Comparison of ENCODE assay signal across 19 cellular contexts in the genomic region with DNA sequence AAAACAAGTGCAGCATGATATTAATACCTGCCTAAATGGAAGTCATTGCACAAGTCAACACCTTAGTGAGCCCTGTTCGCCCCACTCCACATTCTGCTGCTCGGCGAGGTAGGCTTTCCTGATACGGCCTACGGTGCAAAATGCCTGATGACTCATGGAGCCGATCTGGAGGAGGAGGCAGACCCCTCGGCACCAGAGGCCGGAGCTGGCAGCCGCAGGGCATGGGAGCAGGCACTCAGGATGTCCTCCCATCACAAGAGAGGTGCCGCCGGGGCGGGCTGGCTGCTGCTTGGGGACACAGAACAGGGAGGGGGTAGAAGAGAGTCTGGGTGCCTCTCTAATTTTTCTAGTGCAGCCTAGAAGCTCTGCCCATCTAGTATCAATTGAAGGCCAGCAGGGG.
DNase-seq lines count a peak whose midpoint lies in the region; ATAC-seq and TF ChIP-seq lines count a peak whose summit lies in the region.
"Had no signal": no experiment of that assay in that cellular context is flagged by ENCODE, and none has a peak within 500 bp of the region (broad histone marks: within the 10 kb centered on the region; RNA-seq: fewer than 3 reads in every experiment).

No MANE protein-coding gene starts in this region.

- H3K9me3 ChIP-seq in BE2C = no peaks in the 10 kb centered on the region
- no peaks in the 10 kb centered on the region for H3K9me3 ChIP-seq in aorta (ENCODE audit: control insufficient read depth, low read length)
- H3K9me3 ChIP-seq in HAP-1 = no peaks in the 10 kb centered on the region
- H3K9me3 ChIP-seq: Peyer's patch had no signal

- H3K27ac Mint-ChIP-seq in stimulated activated naive CD8-positive, alpha-beta T cell treated with anti-CD3 and anti-CD28 coated beads, Interleukin-15, amount 100 ng/mL, for 72 hours = no peak overlapping the region
- H3K27ac Mint-ChIP-seq: CD14-positive monocyte had no signal

- peak; percentile 7; the same call in 1 of the 2 replicates for TF ChIP-seq CTCF in BE2C (IDR thresholded peaks at IDR 0.05; ENCODE audit: low read depth, low read length)
- no peak for TF ChIP-seq CTCF in kidney epithelial cell (IDR thresholded peaks at IDR 0.05; ENCODE audit: insufficient read depth, low read length, poor library complexity, severe bottlenecking)

- in situ Hi-C loops in HAP-1 (cut with MboI; ENCODE audit: low sequenced_read_pairs) = no loop called here

- WGBS in aorta, 2 donors = 78% methylated on average over 12 of the region's 12 CpGs

- no peak overlapping the region for H3K4me3 Mint-ChIP-seq in stimulated activated naive CD8-positive, alpha-beta T cell treated with anti-CD3 and anti-CD28 coated beads, Interleukin-15, amount 100 ng/mL, for 72 hours
- H3K4me3 Mint-ChIP-seq: CD14-positive monocyte had no signal

- H3K4me1 Mint-ChIP-seq in stimulated activated naive CD8-positive, alpha-beta T cell treated with anti-CD3 and anti-CD28 coated beads, Interleukin-15, amount 100 ng/mL, for 72 hours = no peaks in the 10 kb centered on the region
- H3K4me1 Mint-ChIP-seq: CD14-positive monocyte had no signal

- H3K27me3 ChIP-seq in BE2C (no peaks in the 10 kb centered on the region), H7 (ENCODE audit: control insufficient read depth, insufficient read depth, low read length) (no peaks in the 10 kb centered on the region), kidney epithelial cell (ENCODE audit: control insufficient read depth, insufficient read depth, low read length) (peaks cover 6% of the 10 kb centered on the region), aorta (ENCODE audit: control insufficient read depth in 1 of 2, insufficient read depth in 2 of 2, low read length in 1 of 2) (no peaks in the 10 kb centered on the region), HAP-1 (ENCODE audit: low read depth) (no peaks in the 10 kb centered on the region)
- H3K27me3 ChIP-seq: Peyer's patch, SJSA1 had no signal

- no peaks in the 10 kb centered on the region for H3K9me3 Mint-ChIP-seq in stimulated activated naive CD8-positive, alpha-beta T cell treated with anti-CD3 and anti-CD28 coated beads, Interleukin-15, amount 100 ng/mL, for 72 hours
- H3K9me3 Mint-ChIP-seq: CD14-positive monocyte had no signal

- DNase-seq in BE2C = peak; percentile 91
- peak; percentile 51 for DNase-seq in H7
- peak; percentile 59 for DNase-seq in dermis blood vessel endothelial cell
- DNase-seq in kidney epithelial cell (ENCODE audit: low read depth) = peak; percentile 9
- DNase-seq in aorta = no peak
- no peak for DNase-seq in HAP-1 (ENCODE audit: low spot score in 2 of 2)
- no peak for DNase-seq in stimulated activated naive CD8-positive, alpha-beta T cell treated with anti-CD3 and anti-CD28 coated beads, Interleukin-15, amount 100 ng/mL, for 72 hours
- DNase-seq: DMS79 treated with DMSO at 0.1 percent for 48 hours, KBM-7, NCI-H1105, NCI-H2029 treated with DMSO at 0.1 percent for 48 hours, NCI-H345, NCI-H524, NCI-H82, Peyer's patch had no signal

- intact Hi-C loops in aorta (cut with DNase I) = no loop called here

- H3K4me3 ChIP-seq in BE2C (ENCODE audit: low read depth, low read length) = no peak overlapping the region
- H3K4me3 ChIP-seq in H7 (ENCODE audit: insufficient read depth, low read depth, low read length) = no peak overlapping the region
- no peak overlapping the region for H3K4me3 ChIP-seq in kidney epithelial cell (ENCODE audit: low read depth, low read length)
- H3K4me3 ChIP-seq in aorta (ENCODE audit: low read length in 2 of 2) = no peak overlapping the region
- H3K4me3 ChIP-seq in HAP-1 = no peak overlapping the region
- H3K4me3 ChIP-seq: Peyer's patch, SJSA1 had no signal

- no peaks in the 10 kb centered on the region for H3K27me3 Mint-ChIP-seq in stimulated activated naive CD8-positive, alpha-beta T cell treated with anti-CD3 and anti-CD28 coated beads, Interleukin-15, amount 100 ng/mL, for 72 hours

- ATAC-seq in aorta (ENCODE audit: low FRiP score) (no peak), HG03439 (IDR thresholded peaks at IDR 0.05; ENCODE audit: unreplicated experiment) (no peak)
- ATAC-seq in stimulated activated naive CD8-positive, alpha-beta T cell treated with anti-CD3 and anti-CD28 coated beads, Interleukin-15, amount 100 ng/mL, for 72 hours = no peak

- H3K27ac ChIP-seq in aorta (ENCODE audit: low read depth in 1 of 2, low read length in 2 of 2) = no peak overlapping the region
- H3K27ac ChIP-seq: HL-60, Peyer's patch, SJSA1 had no signal

- peaks cover 12% of the 10 kb centered on the region; the same call in 1 of the 2 replicates for H3K4me1 ChIP-seq in BE2C
- H3K4me1 ChIP-seq in aorta (ENCODE audit: control insufficient read depth in 1 of 2, insufficient read depth in 2 of 2, low read length in 2 of 2) = no peaks in the 10 kb centered on the region
- no peaks in the 10 kb centered on the region for H3K4me1 ChIP-seq in HAP-1
- H3K4me1 ChIP-seq: Peyer's patch, SJSA1 had no signal

- H3K36me3 ChIP-seq in BE2C = no peaks in the 10 kb centered on the region
- no peaks in the 10 kb centered on the region for H3K36me3 ChIP-seq in H7 (replicated peaks; ENCODE audit: control insufficient read depth, insufficient read depth, low read length)
- no peaks in the 10 kb centered on the region for H3K36me3 ChIP-seq in kidney epithelial cell (ENCODE audit: control insufficient read depth, insufficient read depth, low read length)
- no peaks in the 10 kb centered on the region for H3K36me3 ChIP-seq in aorta (ENCODE audit: control insufficient read depth in 1 of 2, insufficient read depth in 2 of 2, low read length in 1 of 2)
- H3K36me3 ChIP-seq in HAP-1 (replicated peaks) = no peaks in the 10 kb centered on the region
- H3K36me3 ChIP-seq: Peyer's patch, SJSA1 had no signal

Comparison
In these comparisons a context has a peak if more than half of its experiments do, and no peak if none do; other contexts are left out.
1. DNase-seq: peak in BE2C (single experiment), H7 (single experiment), dermis blood vessel endothelial cell (single experiment) and kidney epithelial cell (single experiment); none in aorta (0 of 2), HAP-1 (0 of 2) and stimulated activated naive CD8-positive, alpha-beta T cell treated with anti-CD3 and anti-CD28 coated beads, Interleukin-15, amount 100 ng/mL, for 72 hours (0 of 2).